9 cellular contexts compared by ENCODE assay signal in genomic region chr14:99234982-99235491, GRCh38. TPM values are rescaled to one million over a fixed set of nuclear protein-coding genes. Genes with fewer than 3 reads are reported as not detected.
DNase-seq lines count a peak whose midpoint lies in the region; ATAC-seq and TF ChIP-seq lines count a peak whose summit lies in the region.
"Had no signal": no experiment of that assay in that cellular context is flagged by ENCODE, and none has a peak within 500 bp of the region (broad histone marks: within the 10 kb centered on the region; RNA-seq: fewer than 3 reads in every experiment).

No MANE protein-coding gene starts in this region.

- H3K4me1 Mint-ChIP-seq in activated T-helper 17 cell treated with anti-CD3 and anti-CD28 coated beads, Interleukin-2, amount 50 U/mL, for 72 hours = peaks cover 74% of the 10 kb centered on the region
- no peaks in the 10 kb centered on the region for H3K4me1 Mint-ChIP-seq in HFFc6 (ENCODE audit: low read depth)

- peaks cover 93% of the 10 kb centered on the region for H3K36me3 Mint-ChIP-seq in activated T-helper 17 cell treated with anti-CD3 and anti-CD28 coated beads, Interleukin-2, amount 50 U/mL, for 72 hours (ENCODE audit: low read depth)
- peaks cover 13% of the 10 kb centered on the region; the same call in 1 of the 2 replicates for H3K36me3 Mint-ChIP-seq in HFFc6 (ENCODE audit: low read depth)

- peak overlapping the region; percentile 96 for H3K4me3 Mint-ChIP-seq in activated T-helper 17 cell treated with anti-CD3 and anti-CD28 coated beads, Interleukin-2, amount 50 U/mL, for 72 hours
- H3K4me3 Mint-ChIP-seq in HFFc6 = no peak overlapping the region

- H3K9ac ChIP-seq in iPS-20b (ENCODE audit: low read depth, low read length) = peak overlapping the region; percentile 69; the same call in 1 of the 2 replicates

- H3K27me3 Mint-ChIP-seq in activated T-helper 17 cell treated with anti-CD3 and anti-CD28 coated beads, Interleukin-2, amount 50 U/mL, for 72 hours = no peaks in the 10 kb centered on the region
- H3K27me3 Mint-ChIP-seq in HFFc6 (ENCODE audit: insufficient read depth) = no peaks in the 10 kb centered on the region; the same call in none of the 2 replicates

- no peaks in the 10 kb centered on the region for H3K9me3 ChIP-seq in iPS-20b (ENCODE audit: insufficient read depth, low read depth, low read length)

- peak; percentile 42 for ATAC-seq in activated T-helper 17 cell treated with anti-CD3 and anti-CD28 coated beads, Interleukin-2, amount 50 U/mL, for 72 hours (replicated peaks)

- H3K9me3 Mint-ChIP-seq in activated T-helper 17 cell treated with anti-CD3 and anti-CD28 coated beads, Interleukin-2, amount 50 U/mL, for 72 hours = no peaks in the 10 kb centered on the region
- H3K9me3 Mint-ChIP-seq in HFFc6 = peaks cover 26% of the 10 kb centered on the region

- no peaks in the 10 kb centered on the region for H3K36me3 ChIP-seq in iPS-20b (ENCODE audit: insufficient read depth, low read depth, low read length)

- peak overlapping the region; percentile 77 for H3K4me3 ChIP-seq in iPS-20b (ENCODE audit: low read length)

- DNase-seq in T follicular helper cell (ENCODE audit: low read depth) = peak; percentile 87
- DNase-seq in stimulated activated CD8-positive, alpha-beta memory T cell treated with anti-CD3 and anti-CD28 coated beads, Interleukin-12 subunit alpha, Interleukin-12 subunit beta, amount 100 ng/mL, for 24 hours (ENCODE audit: extremely low read depth) = peak; percentile 60
- DNase-seq in middle frontal gyrus (ENCODE audit: extremely low spot score, low spot score) = no peak
- DNase-seq in HFFc6 = no peak
- DNase-seq in dermis blood vessel endothelial cell = no peak
- no peak for DNase-seq in DMS153 treated with DMSO at 0.1 percent for 48 hours (lab: John Stamatoyannopoulos, UW; ENCODE audit: unreplicated experiment)
- DNase-seq: NCI-H1105 had no signal

- H3K27me3 ChIP-seq in iPS-20b (ENCODE audit: insufficient read depth, low read length) = no peaks in the 10 kb centered on the region

- peaks cover 17% of the 10 kb centered on the region for H3K4me1 ChIP-seq in iPS-20b (ENCODE audit: insufficient read depth, low read length)

- no peak for TF ChIP-seq CTCF in HFFc6 (IDR thresholded peaks at IDR 0.05)

- H3K27ac Mint-ChIP-seq in activated T-helper 17 cell treated with anti-CD3 and anti-CD28 coated beads, Interleukin-2, amount 50 U/mL, for 72 hours = peak overlapping the region; percentile 88
- H3K27ac Mint-ChIP-seq in HFFc6 = no peak overlapping the region

- peak overlapping the region; percentile 12 for H3K27ac ChIP-seq in iPS-20b (ENCODE audit: low read length)

RNA-seq across cellular contexts. Expression of gene BCL11B, which starts 37.0 kb away (rescaled TPM):
- 10 to 100 TPM; 51.4 to 52.9 TPM for total RNA-seq in activated T-helper 17 cell treated with anti-CD3 and anti-CD28 coated beads, Interleukin-2, amount 50 U/mL, for 72 hours
- total RNA-seq in HFFc6 (2021; fragmentation: NEBNext Ultra II Directional; extraction: Animal tissue kit (Norgen Biotek cat#: 25700)) = under 1 TPM in 4 of 6 experiments, not detected in 2; 0.06 to 0.14 (median 0.10) TPM
- total RNA-seq in dermis blood vessel endothelial cell = under 0.01 and 0.05 TPM in 2 replicates

Comparison
In these comparisons a context has a peak if more than half of its experiments do, and no peak if none do; other contexts are left out.
1. DNase-seq: peak in T follicular helper cell (single experiment) and stimulated activated CD8-positive, alpha-beta memory T cell treated with anti-CD3 and anti-CD28 coated beads, Interleukin-12 subunit alpha, Interleukin-12 subunit beta, amount 100 ng/mL, for 24 hours (single experiment); none in middle frontal gyrus (single experiment), HFFc6 (single experiment), dermis blood vessel endothelial cell (single experiment) and DMS153 treated with DMSO at 0.1 percent for 48 hours (single experiment).
2. RNA of gene BCL11B, which starts 37.0 kb away (total RNA-seq): 51.4 to 52.9 TPM in activated T-helper 17 cell treated with anti-CD3 and anti-CD28 coated beads, Interleukin-2, amount 50 U/mL, for 72 hours; 0.06 to 0.14 TPM in HFFc6 and under 0.01 to 0.05 TPM in dermis blood vessel endothelial cell; every median in the first group is over 10 times any median in the second.